ENCODE assay signal across 1 cellular context in genomic region chr2:27194538-27195354, GRCh38.
TF ChIP-seq lines count a peak whose summit lies in the region.

No MANE protein-coding gene starts in this region.

TF ChIP-seq in A549, 52 proteins besides CTCF, POLR2A, EP300 and RAD21 (continued from another document):
- no peak for TF ChIP-seq HMGXB4 (CRISPR knock-in tag; IDR thresholded peaks at IDR 0.05; ENCODE audit: borderline replicate concordance)
- no peak for TF ChIP-seq RARB (CRISPR knock-in tag; IDR thresholded peaks at IDR 0.05)
- no peak for TF ChIP-seq ESRRA (IDR thresholded peaks at IDR 0.05; ENCODE audit: borderline replicate concordance, low read length)
- no peak for TF ChIP-seq NFE2L2 (conservative IDR thresholded peaks at IDR 0.05; ENCODE audit: low read length)
- no peak for TF ChIP-seq RNF2 (IDR thresholded peaks at IDR 0.05; ENCODE audit: borderline replicate concordance, low read depth)
- no peak for TF ChIP-seq CEBPB (IDR thresholded peaks at IDR 0.05)
- no peak for TF ChIP-seq BCL3 (IDR thresholded peaks at IDR 0.05)
- TF ChIP-seq E2F6 (IDR thresholded peaks at IDR 0.05; ENCODE audit: borderline replicate concordance, low read depth) = no peak
- TF ChIP-seq BHLHE40 (IDR thresholded peaks at IDR 0.05; ENCODE audit: low read depth, low read length) = no peak
- no peak for TF ChIP-seq TFCP2L1 (CRISPR knock-in tag; IDR thresholded peaks at IDR 0.05)
- TF ChIP-seq ZFP36 (IDR thresholded peaks at IDR 0.05; ENCODE audit: borderline replicate concordance, partially characterized antibody) = no peak
